Comparison of ENCODE assay signal across 7 cellular contexts in genomic region chr22:27880778-27881394, GRCh38. TPM values are rescaled to one million over a fixed set of nuclear protein-coding genes. Genes with fewer than 3 reads are reported as not detected.
DNase-seq lines count a peak whose midpoint lies in the region; ATAC-seq and TF ChIP-seq lines count a peak whose summit lies in the region.

No MANE protein-coding gene starts in this region.

- peaks cover 2% of the 10 kb centered on the region for H3K27me3 Mint-ChIP-seq in nephron progenitor cell (ENCODE audit: low read depth, poor library complexity)

- H3K9me3 Mint-ChIP-seq in nephron progenitor cell, result no peaks in the 10 kb centered on the region

- no peaks in the 10 kb centered on the region for H3K9me3 ChIP-seq in MG63

- no peak overlapping the region for H3K4me3 ChIP-seq in MG63
- H3K4me3 ChIP-seq in fibroblast of the aortic adventitia (ENCODE audit: low read depth, low read length), result no peak overlapping the region

- peak; percentile 51 for DNase-seq in GM03348 (ENCODE audit: low spot score)
- peak; percentile 11 for DNase-seq in MG63
- peak; percentile 10 for DNase-seq in T1000 (lab: John Stamatoyannopoulos, UW)
- DNase-seq in fibroblast of the aortic adventitia (ENCODE audit: low read depth), result peak; percentile 89
- DNase-seq in nephron progenitor cell, result peak; percentile 33

- H3K27me3 ChIP-seq in MG63, result no peaks in the 10 kb centered on the region

- H3K36me3 ChIP-seq in MG63, result peaks cover 66% of the 10 kb centered on the region

- H3K36me3 Mint-ChIP-seq in nephron progenitor cell (ENCODE audit: low read depth), result peaks cover 11% of the 10 kb centered on the region

- H3K4me1 Mint-ChIP-seq in nephron progenitor cell, result peaks cover 44% of the 10 kb centered on the region

- no peak overlapping the region for H3K27ac Mint-ChIP-seq in nephron progenitor cell

- no peak overlapping the region for H3K4me3 Mint-ChIP-seq in nephron progenitor cell

- TF ChIP-seq CTCF in fibroblast of the aortic adventitia (IDR thresholded peaks at IDR 0.05; ENCODE audit: insufficient read depth, low read length) (peak; percentile 81), nephron progenitor cell (IDR thresholded peaks at IDR 0.05) (peak; percentile 80)

- ATAC-seq in HG03378 (IDR thresholded peaks at IDR 0.05; ENCODE audit: unreplicated experiment) (no peak), HG03139 (IDR thresholded peaks at IDR 0.05; ENCODE audit: unreplicated experiment) (no peak)

RNA-seq across cellular contexts. Expression of gene PITPNB, which starts 38.2 kb away (rescaled TPM):
- total RNA-seq in MG63 (2014; rRNA removed; shearing (Covaris generic); ENCODE audit: low replicate concordance), result 17.5 and 27.7 TPM in 2 replicates
- total RNA-seq in fibroblast of the aortic adventitia (ENCODE audit: low replicate concordance), result 22.1 and 26.8 TPM in 2 replicates

Comparison
In these comparisons a context has a peak if more than half of its experiments do, and no peak if none do; other contexts are left out.
1. DNase-seq: peak in every context shown above with its lines; median percentile 89 in fibroblast of the aortic adventitia; 51 in GM03348; 33 in nephron progenitor cell; 11 in MG63; 10 in T1000.